In the genomic region with DNA sequence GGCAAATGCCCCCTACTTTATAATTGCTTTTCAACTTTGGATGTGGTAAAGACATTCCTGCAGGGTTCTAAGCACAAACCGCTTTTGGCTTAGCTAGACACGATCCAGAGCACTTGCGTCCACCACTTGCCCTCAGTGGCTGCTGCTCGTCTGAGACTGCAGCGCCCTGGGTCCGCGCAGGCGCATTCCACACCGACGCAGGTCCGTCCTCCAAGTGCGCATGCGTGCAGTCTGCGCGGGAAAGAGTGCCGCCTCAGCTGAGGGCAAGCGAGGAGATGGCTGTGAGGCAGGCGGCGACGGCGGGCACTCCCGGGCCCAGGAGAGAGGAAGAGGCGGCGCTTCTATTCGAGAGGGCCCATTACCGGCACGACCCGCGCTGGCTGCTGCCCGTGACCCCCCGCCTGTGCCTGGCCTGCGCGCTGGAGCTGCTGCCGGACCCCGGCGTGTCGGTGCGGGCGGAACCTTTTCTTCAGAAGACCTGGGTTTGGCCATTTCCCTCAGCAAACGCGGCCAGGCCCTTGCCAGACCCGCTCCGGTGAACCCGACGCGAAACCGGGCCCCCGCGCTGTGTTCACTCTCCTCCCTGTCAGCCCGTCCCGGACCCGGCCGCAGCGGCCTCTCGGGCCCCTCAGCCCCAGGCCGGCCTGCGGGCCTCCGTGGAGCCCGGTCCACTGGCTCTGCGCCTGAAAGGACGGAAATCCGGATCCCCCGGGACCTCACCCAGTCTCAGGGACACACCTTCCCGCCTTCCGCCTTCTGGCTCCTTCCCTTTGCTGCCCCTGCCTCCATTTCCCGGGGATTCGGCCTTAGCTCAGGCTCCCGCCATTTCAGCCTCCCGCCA, we compare ENCODE assay signal across 8 cellular contexts. TPM values are rescaled to one million over a fixed set of nuclear protein-coding genes. Genes with fewer than 3 reads are reported as not detected.
DNase-seq lines count a peak whose midpoint lies in the region; ATAC-seq and TF ChIP-seq lines count a peak whose summit lies in the region.

A gene with protein sequence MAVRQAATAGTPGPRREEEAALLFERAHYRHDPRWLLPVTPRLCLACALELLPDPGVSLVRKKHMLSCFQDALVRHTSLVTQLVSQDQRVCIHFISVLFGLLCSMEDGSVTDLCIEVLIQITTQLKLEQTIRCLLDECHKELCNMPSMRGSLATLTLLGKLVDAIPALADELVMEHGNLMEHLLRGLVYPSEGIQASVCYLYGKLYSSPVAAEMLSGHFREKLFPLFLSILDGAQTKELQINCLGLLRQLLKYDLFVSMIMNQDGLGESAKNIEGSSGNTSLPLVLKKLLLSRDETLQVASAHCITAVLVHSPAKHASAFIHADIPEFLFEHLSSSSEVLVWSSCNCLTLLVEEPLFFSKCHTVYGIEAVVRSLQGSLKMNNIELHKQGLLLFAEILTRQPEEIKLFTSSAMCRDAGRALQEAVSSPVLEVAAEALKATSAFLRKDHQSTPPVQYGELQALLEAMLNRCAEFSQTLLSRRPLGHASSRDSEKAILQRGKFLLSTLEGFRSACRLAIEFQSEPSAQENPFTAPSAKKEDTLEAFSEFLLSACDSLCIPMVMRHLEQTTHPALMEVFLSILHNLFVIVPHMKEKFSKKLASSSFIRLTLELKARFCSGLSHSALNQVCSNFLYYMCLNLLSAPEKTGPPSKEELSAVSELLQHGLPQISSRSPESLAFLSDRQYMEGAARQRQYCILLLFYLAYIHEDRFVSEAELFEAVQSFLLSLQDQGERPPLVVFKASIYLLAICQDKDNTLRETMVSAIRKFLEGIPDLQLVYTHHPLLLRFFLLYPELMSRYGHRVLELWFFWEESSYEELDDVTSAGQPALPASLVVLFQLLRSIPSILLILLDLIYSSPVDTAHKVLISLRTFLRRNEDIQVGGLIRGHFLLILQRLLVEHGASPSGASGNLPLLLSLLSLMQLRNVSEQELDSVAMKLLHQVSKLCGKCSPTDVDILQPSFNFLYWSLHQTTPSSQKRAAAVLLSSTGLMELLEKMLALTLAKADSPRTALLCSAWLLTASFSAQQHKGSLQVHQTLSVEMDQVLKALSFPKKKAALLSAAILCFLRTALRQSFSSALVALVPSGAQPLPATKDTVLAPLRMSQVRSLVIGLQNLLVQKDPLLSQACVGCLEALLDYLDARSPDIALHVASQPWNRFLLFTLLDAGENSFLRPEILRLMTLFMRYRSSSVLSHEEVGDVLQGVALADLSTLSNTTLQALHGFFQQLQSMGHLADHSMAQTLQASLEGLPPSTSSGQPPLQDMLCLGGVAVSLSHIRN (plus strand): TSS at position 240 of the 841 bp plus-strand sequence. CDS start 36 bp downstream, at position 276.

- H3K36me3 ChIP-seq in GM23248 (ENCODE audit: low read depth), result no peaks in the 10 kb centered on the region
- H3K36me3 ChIP-seq in naive thymus-derived CD4-positive, alpha-beta T cell (ENCODE audit: control insufficient read depth in 2 of 3, insufficient read depth in 3 of 3, low read length in 3 of 3), result peaks cover 0 to 7% (median 0%) of the 10 kb centered on the region in 3 experiments
- H3K36me3 ChIP-seq in OCI-LY7 (ENCODE audit: insufficient read depth, low read length), result no peaks in the 10 kb centered on the region

- in situ Hi-C loops in GM23248 (cut with MboI), result loop anchor here (10.0 kb wide), 1 partner anchor 245 kb away; the partner anchor contains the start of gene CENPM

- no peaks in the 10 kb centered on the region for H3K9me3 ChIP-seq in GM23248 (ENCODE audit: low read depth)
- H3K9me3 ChIP-seq in naive thymus-derived CD4-positive, alpha-beta T cell (ENCODE audit: control insufficient read depth in 2 of 3, low read length in 3 of 3), result no peaks in the 10 kb centered on the region
- H3K9me3 ChIP-seq in OCI-LY7 (ENCODE audit: low read length), result no peaks in the 10 kb centered on the region

- POLR2A ChIA-PET in naive thymus-derived CD4-positive, alpha-beta T cell (lab: Charles Lee), result interaction anchor here (0.7 to 3.8 kb wide), 7 partner anchors 11 to 1298 kb away, joined by 3 to 30 read pairs (median 14); partner anchors contain the start of genes CCDC134, CENPM and SNU13
- POLR2A ChIA-PET in OCI-LY7 (lab: Charles Lee), result interaction anchor here (0.6 kb wide), 1 partner anchor 13 kb away, joined by 4 read pairs; no protein-coding TSS in a partner anchor

- H3K9me2 ChIP-seq in GM23248 (ENCODE audit: insufficient read depth) (no peaks in the 10 kb centered on the region), OCI-LY7 (ENCODE audit: insufficient read depth, low read length) (no peaks in the 10 kb centered on the region)

- peaks cover 13% of the 10 kb centered on the region; the same call in 1 of the 2 replicates for H3K4me1 ChIP-seq in GM23248 (ENCODE audit: insufficient read depth)
- peaks cover 7 to 10% of the 10 kb centered on the region in 2 donors for H3K4me1 ChIP-seq in naive thymus-derived CD4-positive, alpha-beta T cell (ENCODE audit: control insufficient read depth in 2 of 2, insufficient read depth in 2 of 2, low read length in 2 of 2)
- peaks cover 13% of the 10 kb centered on the region for H3K4me1 ChIP-seq in OCI-LY7 (ENCODE audit: insufficient read depth, low read length, poor library complexity, severe bottlenecking)

- no peaks in the 10 kb centered on the region for H3K9me3 Mint-ChIP-seq in activated CD8-positive, alpha-beta memory T cell treated with anti-CD3 and anti-CD28 coated beads, Interleukin-2, amount 10 ng/mL, durations not matched to agents 7 days and 5 days (ENCODE audit: low read depth)
- H3K9me3 Mint-ChIP-seq in naive thymus-derived CD4-positive, alpha-beta T cell, result peaks cover 0 to 1% (median 0%) of the 10 kb centered on the region in 11 donors
- H3K9me3 Mint-ChIP-seq in stimulated activated effector memory CD8-positive, alpha-beta T cell treated with anti-CD3 and anti-CD28 coated beads, Interleukin-12 subunit alpha, Interleukin-12 subunit beta, amount 100 ng/mL, for 72 hours, result no peaks in the 10 kb centered on the region

- H3K36me3 Mint-ChIP-seq in activated CD8-positive, alpha-beta memory T cell treated with anti-CD3 and anti-CD28 coated beads, Interleukin-2, amount 10 ng/mL, durations not matched to agents 7 days and 5 days, result peaks cover 3% of the 10 kb centered on the region
- H3K36me3 Mint-ChIP-seq in naive thymus-derived CD4-positive, alpha-beta T cell, result no peaks in the 10 kb centered on the region
- H3K36me3 Mint-ChIP-seq in stimulated activated effector memory CD8-positive, alpha-beta T cell treated with anti-CD3 and anti-CD28 coated beads, Interleukin-12 subunit alpha, Interleukin-12 subunit beta, amount 100 ng/mL, for 72 hours, result peaks cover 12% of the 10 kb centered on the region

- H3K27ac Mint-ChIP-seq in activated CD8-positive, alpha-beta memory T cell treated with anti-CD3 and anti-CD28 coated beads, Interleukin-2, amount 10 ng/mL, durations not matched to agents 7 days and 5 days, result peak within 1 kb of the TSS; percentile 80
- H3K27ac Mint-ChIP-seq in naive thymus-derived CD4-positive, alpha-beta T cell, result peak within 1 kb of the TSS; percentile 38 to 97 (median 93)
- H3K27ac Mint-ChIP-seq in stimulated activated effector memory CD8-positive, alpha-beta T cell treated with anti-CD3 and anti-CD28 coated beads, Interleukin-12 subunit alpha, Interleukin-12 subunit beta, amount 100 ng/mL, for 72 hours, result peak within 1 kb of the TSS; percentile 68

- 52 to 56% methylated on average over 57 to 69 of the region's 69 CpGs for WGBS in GM23248 (ENCODE audit: low coverage in 1 of 2, low lambda C conversion rate in 2 of 2, missing lambda C conversion rate in 2 of 2), 2 experiments

- no TSS peak for BruUV-seq in OCI-LY7 (replicated peaks; lab: Mats Ljungman, UMichigan)

- peak within 1 kb of the TSS; percentile 58 for H3K4me3 Mint-ChIP-seq in activated CD8-positive, alpha-beta memory T cell treated with anti-CD3 and anti-CD28 coated beads, Interleukin-2, amount 10 ng/mL, durations not matched to agents 7 days and 5 days
- peak within 1 kb of the TSS in 9 of 10 donors; percentile 76 to 91 (median 81) for H3K4me3 Mint-ChIP-seq in naive thymus-derived CD4-positive, alpha-beta T cell
- peak within 1 kb of the TSS; percentile 53 for H3K4me3 Mint-ChIP-seq in stimulated activated effector memory CD8-positive, alpha-beta T cell treated with anti-CD3 and anti-CD28 coated beads, Interleukin-12 subunit alpha, Interleukin-12 subunit beta, amount 100 ng/mL, for 72 hours

- H3K4me3 ChIP-seq in GM23248 (0 out of 2 replicates have a peak within 1 kb of the TSS, but pooled peaks have one; percentile 26), OCI-LY7 (ENCODE audit: low read depth, low read length, poor library complexity, severe bottlenecking) (no peak within 1 kb of the TSS)
- peak within 1 kb of the TSS; percentile 44 for H3K4me3 ChIP-seq in naive thymus-derived CD4-positive, alpha-beta T cell (ENCODE audit: low read length)

- CTCF ChIA-PET in activated CD8-positive, alpha-beta memory T cell treated with anti-CD3 and anti-CD28 coated beads, Interleukin-2, amount 10 ng/mL, durations not matched to agents 7 days and 5 days (lab: Charles Lee), result interaction anchor here (1.0 to 4.9 kb wide), 14 partner anchors 11 to 257 kb away, joined by 3 to 62 read pairs (median 17); partner anchors contain the start of genes CCDC134, CENPM and SNU13
- CTCF ChIA-PET in naive thymus-derived CD4-positive, alpha-beta T cell (lab: Charles Lee), result interaction anchor here (0.5 to 4.0 kb wide), 14 partner anchors 11 to 819 kb away, joined by 3 to 52 read pairs (median 6); partner anchors contain the start of gene SNU13
- CTCF ChIA-PET in OCI-LY7 (lab: Charles Lee; ENCODE audit: unreplicated experiment), result no interaction called here

- TF ChIP-seq CTCF in OCI-LY7 (conservative IDR thresholded peaks at IDR 0.05; ENCODE audit: low read length), result no peak

- peaks cover 13% of the 10 kb centered on the region; the same call in 1 of the 2 replicates for H3F3A ChIP-seq in GM23248 (ENCODE audit: insufficient read depth)

- H4K20me1 ChIP-seq in GM23248 (ENCODE audit: insufficient read depth) (no peaks in the 10 kb centered on the region), OCI-LY7 (ENCODE audit: insufficient read depth, low read length) (no peaks in the 10 kb centered on the region)

- H3K4me2 ChIP-seq in GM23248 (ENCODE audit: unreplicated experiment) (no peak within 1 kb of the TSS), OCI-LY7 (ENCODE audit: low read length) (no peak within 1 kb of the TSS)

- peak within 1 kb of the TSS; percentile 41 for H2AFZ ChIP-seq in GM23248
- H2AFZ ChIP-seq in OCI-LY7 (ENCODE audit: low read length), result no peak within 1 kb of the TSS

- ATAC-seq in activated CD8-positive, alpha-beta memory T cell treated with anti-CD3 and anti-CD28 coated beads, Interleukin-2, amount 10 ng/mL, durations not matched to agents 7 days and 5 days, result peak; percentile 80
- peak; percentile 72 for ATAC-seq in naive thymus-derived CD4-positive, alpha-beta T cell
- ATAC-seq in stimulated activated effector memory CD8-positive, alpha-beta T cell treated with anti-CD3 and anti-CD28 coated beads, Interleukin-12 subunit alpha, Interleukin-12 subunit beta, amount 100 ng/mL, for 72 hours, result peak; percentile 85

- intact Hi-C loops in naive thymus-derived CD4-positive, alpha-beta T cell (cut with micrococcal nuclease), result loop anchor here in 1 of 2 donors (1.0 kb wide), 1 partner anchor 33 kb away; no protein-coding TSS in a partner anchor
- intact Hi-C loops in OCI-LY7 (cut with micrococcal nuclease; ENCODE audit: unreplicated experiment), result loop anchor here (5.0 kb wide), 4 partner anchors 48 to 213 kb away; partner anchors contain the start of gene CCDC134

- 0 out of 2 replicates have a peak, but pooled peaks cover 4% of the 10 kb centered on the region for H3K27me3 ChIP-seq in GM23248 (replicated peaks; ENCODE audit: insufficient read depth)
- H3K27me3 ChIP-seq in naive thymus-derived CD4-positive, alpha-beta T cell (ENCODE audit: control insufficient read depth in 2 of 2, insufficient read depth in 2 of 2, low read length in 2 of 2), result no peaks in the 10 kb centered on the region

- peaks cover 9% of the 10 kb centered on the region for H3K4me1 Mint-ChIP-seq in activated CD8-positive, alpha-beta memory T cell treated with anti-CD3 and anti-CD28 coated beads, Interleukin-2, amount 10 ng/mL, durations not matched to agents 7 days and 5 days
- peaks cover 10 to 16% (median 13%) of the 10 kb centered on the region in 7 donors for H3K4me1 Mint-ChIP-seq in naive thymus-derived CD4-positive, alpha-beta T cell
- peaks cover 14% of the 10 kb centered on the region for H3K4me1 Mint-ChIP-seq in stimulated activated effector memory CD8-positive, alpha-beta T cell treated with anti-CD3 and anti-CD28 coated beads, Interleukin-12 subunit alpha, Interleukin-12 subunit beta, amount 100 ng/mL, for 72 hours

- no peaks in the 10 kb centered on the region for H3K79me2 ChIP-seq in GM23248 (ENCODE audit: insufficient read depth)
- H3K79me2 ChIP-seq in OCI-LY7 (ENCODE audit: insufficient read depth, low read depth, low read length), result no peaks in the 10 kb centered on the region

- H3K9ac ChIP-seq in GM23248, result no peak within 1 kb of the TSS

- H3K27ac ChIP-seq in GM23248 (no peak within 1 kb of the TSS), OCI-LY7 (ENCODE audit: low read depth, low read length, poor library complexity, severe bottlenecking) (no peak within 1 kb of the TSS)
- peak within 1 kb of the TSS; percentile 22 for H3K27ac ChIP-seq in naive thymus-derived CD4-positive, alpha-beta T cell (ENCODE audit: low read depth, low read length)

- H3K27me3 Mint-ChIP-seq in activated CD8-positive, alpha-beta memory T cell treated with anti-CD3 and anti-CD28 coated beads, Interleukin-2, amount 10 ng/mL, durations not matched to agents 7 days and 5 days, result peaks cover 10% of the 10 kb centered on the region
- peaks cover 0 to 3% (median 0%) of the 10 kb centered on the region in 5 donors for H3K27me3 Mint-ChIP-seq in naive thymus-derived CD4-positive, alpha-beta T cell

- DNase-seq in GM23248 (peak; percentile 70), epidermal melanocyte (ENCODE audit: insufficient read length, low spot score) (peak; percentile 72), OCI-M1 (lab: John Stamatoyannopoulos, UW) (no peak), OCI-LY7 (ENCODE audit: low spot score) (no peak), NCI-H226 (no peak)
- peak; percentile 94 for DNase-seq in activated CD8-positive, alpha-beta memory T cell treated with anti-CD3 and anti-CD28 coated beads, Interleukin-2, amount 10 ng/mL, durations not matched to agents 7 days and 5 days
- DNase-seq in naive thymus-derived CD4-positive, alpha-beta T cell, result peak; percentile 83 to 92 (median 87)
- DNase-seq in stimulated activated effector memory CD8-positive, alpha-beta T cell treated with anti-CD3 and anti-CD28 coated beads, Interleukin-12 subunit alpha, Interleukin-12 subunit beta, amount 100 ng/mL, for 72 hours (ENCODE audit: low spot score in 2 of 2), result peak; percentile 84 to 91

RNA-seq across cellular contexts. Expression of the gene that starts here (rescaled TPM):
- 2.2 and 3.7 TPM in 2 replicates for total RNA-seq in GM23248 (2014; rRNA removed; shearing (Covaris generic))
- polyA plus RNA-seq in GM23248 (2016; fragmentation: Nextera tagmentation; extraction: Ambion mirVana), result 5.5 and 5.9 TPM in 2 replicates
- total RNA-seq in activated CD8-positive, alpha-beta memory T cell treated with anti-CD3 and anti-CD28 coated beads, Interleukin-2, amount 10 ng/mL, durations not matched to agents 7 days and 5 days, result 10 to 100 TPM; 37.3 to 45.9 TPM
- total RNA-seq in naive thymus-derived CD4-positive, alpha-beta T cell, result 10 to 100 TPM; 40.4 to 69.0 (median 61.4) TPM
- polyA plus RNA-seq in naive thymus-derived CD4-positive, alpha-beta T cell, result 100 to 1,000 TPM; 105 to 112 TPM
- total RNA-seq in OCI-LY7 (2014; rRNA removed; shearing (Covaris generic)), result 2.3 and 2.5 TPM in 2 replicates
- 11.5 and 14.6 TPM in 2 replicates for total RNA-seq in OCI-LY7 (2022)

Comparison
In these comparisons a context has a peak if more than half of its experiments do, and no peak if none do; other contexts are left out.
1. RNA of the gene that starts here (polyA plus RNA-seq): 105 to 112 TPM in naive thymus-derived CD4-positive, alpha-beta T cell; 5.5 to 5.9 TPM in GM23248; every median in the first group is over 10 times any median in the second.
2. DNase-seq: peak in GM23248 (single experiment), activated CD8-positive, alpha-beta memory T cell treated with anti-CD3 and anti-CD28 coated beads, Interleukin-2, amount 10 ng/mL, durations not matched to agents 7 days and 5 days (single experiment), epidermal melanocyte (single experiment), naive thymus-derived CD4-positive, alpha-beta T cell (9 of 9) and stimulated activated effector memory CD8-positive, alpha-beta T cell treated with anti-CD3 and anti-CD28 coated beads, Interleukin-12 subunit alpha, Interleukin-12 subunit beta, amount 100 ng/mL, for 72 hours (2 of 2); none in OCI-M1 (single experiment), OCI-LY7 (single experiment) and NCI-H226 (single experiment).
3. Peak in every context shown above with its lines, with median percentiles within 50 percentile points of each other: ATAC-seq, H3K27ac Mint-ChIP-seq and H3K4me3 Mint-ChIP-seq.